17 cellular contexts compared by ENCODE assay signal in genomic region chr1:95604784-95605183, GRCh38.
"Had no signal": no experiment of that assay in that cellular context is flagged by ENCODE, and none has a peak within 500 bp of the region (broad histone marks: within the 10 kb centered on the region; RNA-seq: fewer than 3 reads in every experiment).

No MANE protein-coding gene starts in this region.

- H3K27me3 ChIP-seq: thyroid gland had no signal

- H3K9me3 ChIP-seq: thyroid gland had no signal

- H3K36me3 ChIP-seq: thyroid gland had no signal

- H3K4me1 ChIP-seq: thyroid gland had no signal

- ATAC-seq: activated naive CD8-positive, alpha-beta T cell treated with anti-CD3 and anti-CD28 coated beads, Interleukin-2, amount 50 U/mL, for 24 hours; right cardiac atrium had no signal

- H3K27ac ChIP-seq: dorsolateral prefrontal cortex, thyroid gland, VCaP had no signal

- H3K4me3 ChIP-seq: dorsolateral prefrontal cortex, thyroid gland had no signal

- DNase-seq: activated CD4-positive, alpha-beta T cell treated with anti-CD3 and anti-CD28 coated beads for 1 hour; activated CD8-positive, alpha-beta memory T cell treated with anti-CD3 and anti-CD28 coated beads for 24 hours; activated CD8-positive, alpha-beta memory T cell treated with anti-CD3 and anti-CD28 coated beads, Interleukin-2, amount 50 U/mL, for 48 hours; activated effector memory CD4-positive, alpha-beta T cell treated with Interleukin-2 at 50 U/mL for 16 hours; activated naive CD4-positive, alpha-beta T cell treated with anti-CD3 and anti-CD28 coated beads, Interleukin-2, amount 10 ng/mL, durations not matched to agents 7 days and 5 days; activated naive CD8-positive, alpha-beta T cell treated with anti-CD3 and anti-CD28 coated beads, Interleukin-2, amount 50 U/mL, for 24 hours; activated T-cell treated with anti-CD3 and anti-CD28 coated beads, Interleukin-2, amount 50 U/mL, for 48 hours; anterior cingulate cortex; caudate nucleus; dorsolateral prefrontal cortex; immature natural killer cell; kidney glomerular epithelial cell; right cardiac atrium; stimulated activated CD4-positive, alpha-beta T cell treated with anti-CD3 and anti-CD28 coated beads, Interleukin-2, amount 100 ng/mL, for 24 hours; stimulated activated naive CD4-positive, alpha-beta T cell treated with Interleukin-2 at 50 U/mL for 16 hours; thyroid gland had no signal
